Comparison of ENCODE assay signal across 1 cellular context in genomic region chr11:77095551-77096490, GRCh38.
TF ChIP-seq lines count a peak whose summit lies in the region.

No MANE protein-coding gene starts in this region.

TF ChIP-seq in HepG2, 621 proteins besides CTCF, POLR2A, EP300 and RAD21 (continued from another document and continues in another):
- TF ChIP-seq BCL3 (CRISPR knock-in tag; IDR thresholded peaks at IDR 0.05) (no peak), ZNF7 (CRISPR knock-in tag; IDR thresholded peaks at IDR 0.05) (no peak), ETV6 (CRISPR knock-in tag; conservative IDR thresholded peaks at IDR 0.05) (no peak; the same call in 1 of the 2 replicates), KMT2A (CRISPR knock-in tag; IDR thresholded peaks at IDR 0.05) (no peak), NFAT5 (CRISPR knock-in tag; IDR thresholded peaks at IDR 0.05) (no peak), ASH2L (IDR thresholded peaks at IDR 0.05; ENCODE audit: insufficient read length, low read depth, low read length) (no peak), ZNF282 (IDR thresholded peaks at IDR 0.05; ENCODE audit: partially characterized antibody) (no peak), ZNF800 (CRISPR knock-in tag; IDR thresholded peaks at IDR 0.05) (no peak), GTF2F1 (IDR thresholded peaks at IDR 0.05; ENCODE audit: low read length) (no peak), ZNF841 (CRISPR knock-in tag; IDR thresholded peaks at IDR 0.05; ENCODE audit: borderline replicate concordance) (no peak), ZMYM4 (CRISPR knock-in tag; IDR thresholded peaks at IDR 0.05) (peak; percentile 69; the same call in 1 of the 2 replicates), ZNF549 (CRISPR knock-in tag; IDR thresholded peaks at IDR 0.05) (no peak), PCBP1 (IDR thresholded peaks at IDR 0.05; ENCODE audit: borderline replicate concordance, low read depth, low read length) (no peak), SP140L (CRISPR knock-in tag; IDR thresholded peaks at IDR 0.05; ENCODE audit: borderline replicate concordance) (no peak), ZFP37 (CRISPR knock-in tag; IDR thresholded peaks at IDR 0.05; ENCODE audit: borderline replicate concordance) (no peak), ATF2 (CRISPR knock-in tag; IDR thresholded peaks at IDR 0.05) (0 out of 2 replicates have a peak, but pooled peaks have one; percentile 51), ARID4A (CRISPR knock-in tag; IDR thresholded peaks at IDR 0.05; ENCODE audit: borderline replicate concordance) (peak; percentile 33; the same call in 1 of the 2 replicates), ZNF629 (CRISPR knock-in tag; conservative IDR thresholded peaks at IDR 0.05) (peak; percentile 94), MLX (CRISPR knock-in tag; IDR thresholded peaks at IDR 0.05) (peak; percentile 52; the same call in 1 of the 2 replicates), NCOR1 (IDR thresholded peaks at IDR 0.05; ENCODE audit: borderline replicate concordance, low read length) (no peak), GMEB1 (CRISPR knock-in tag; IDR thresholded peaks at IDR 0.05; ENCODE audit: borderline replicate concordance) (no peak), FOXP1 (IDR thresholded peaks at IDR 0.05) (no peak), FOXP1 (CRISPR knock-in tag; IDR thresholded peaks at IDR 0.05) (peak; percentile 57; the same call in 1 of the 2 replicates), NFE2L1 (CRISPR knock-in tag; IDR thresholded peaks at IDR 0.05; ENCODE audit: borderline replicate concordance) (no peak), ZNF704 (CRISPR knock-in tag; IDR thresholded peaks at IDR 0.05; ENCODE audit: borderline replicate concordance) (no peak), ZNF567 (CRISPR knock-in tag; IDR thresholded peaks at IDR 0.05; ENCODE audit: borderline replicate concordance) (no peak), ZNF597 (CRISPR knock-in tag; IDR thresholded peaks at IDR 0.05) (no peak), ZNF205 (CRISPR knock-in tag; IDR thresholded peaks at IDR 0.05) (peak; percentile 98), ZHX1 (CRISPR knock-in tag; IDR thresholded peaks at IDR 0.05; ENCODE audit: low read depth) (no peak), TBX2 (CRISPR knock-in tag; IDR thresholded peaks at IDR 0.05; ENCODE audit: borderline replicate concordance) (peak; percentile 88), ZBTB38 (CRISPR knock-in tag; IDR thresholded peaks at IDR 0.05) (no peak), NFYB (CRISPR knock-in tag; IDR thresholded peaks at IDR 0.05) (peak; percentile 31; the same call in 1 of the 2 replicates), ZNF83 (CRISPR knock-in tag; IDR thresholded peaks at IDR 0.05; ENCODE audit: borderline replicate concordance) (no peak), KAT8 (CRISPR knock-in tag; IDR thresholded peaks at IDR 0.05) (peak; percentile 77), PTBP1 (IDR thresholded peaks at IDR 0.05; ENCODE audit: low read depth, low read length, poor library complexity, severe bottlenecking) (no peak), KLF12 (CRISPR knock-in tag; IDR thresholded peaks at IDR 0.05; ENCODE audit: borderline replicate concordance) (peak; percentile 67), AKAP8 (CRISPR knock-in tag; IDR thresholded peaks at IDR 0.05) (no peak), ZNF614 (CRISPR knock-in tag; IDR thresholded peaks at IDR 0.05; ENCODE audit: borderline replicate concordance) (peak; percentile 89; the same call in 1 of the 2 replicates)
